7 cellular contexts compared by ENCODE assay signal in the genomic region with DNA sequence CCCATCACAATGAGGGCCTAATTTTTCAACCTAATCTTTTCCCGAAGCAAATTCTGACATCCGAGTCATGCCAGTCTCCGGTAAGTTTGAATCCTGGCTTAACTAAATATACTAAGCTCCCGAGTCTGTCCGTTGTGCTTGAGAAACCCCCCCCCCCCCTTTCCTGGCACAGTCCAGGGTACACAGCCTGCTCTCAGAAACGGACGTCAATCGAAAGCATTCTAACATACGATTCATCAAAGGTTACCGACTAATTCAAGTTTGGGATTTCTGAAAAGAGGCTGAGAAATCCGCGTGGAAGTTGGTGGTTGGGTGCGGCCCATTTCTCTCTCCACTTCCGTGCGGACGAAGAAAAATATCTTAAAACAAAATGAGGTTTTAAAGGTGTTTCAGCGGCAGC. TPM values are rescaled to one million over a fixed set of nuclear protein-coding genes. Genes with fewer than 3 reads are reported as not detected.
DNase-seq lines count a peak whose midpoint lies in the region; ATAC-seq and TF ChIP-seq lines count a peak whose summit lies in the region.
"Had no signal": no experiment of that assay in that cellular context is flagged by ENCODE, and none has a peak within 500 bp of the region (broad histone marks: within the 10 kb centered on the region; RNA-seq: fewer than 3 reads in every experiment).

No MANE protein-coding gene starts in this region.

- H3K36me3 Mint-ChIP-seq in CD8-positive, alpha-beta memory T cell = peaks cover 0 to 13% (median 0%) of the 10 kb centered on the region in 3 donors

- peak overlapping the region; percentile 94 to 99 (median 97) for H3K4me3 Mint-ChIP-seq in CD8-positive, alpha-beta memory T cell

- peaks cover 1 to 7% of the 10 kb centered on the region in 2 donors for H3K27me3 Mint-ChIP-seq in CD8-positive, alpha-beta memory T cell

- DNase-seq in CD8-positive, alpha-beta memory T cell = no peak
- DNase-seq in right lobe of liver = no peak
- DNase-seq in NCI-H2081 treated with DMSO at 0.1 percent for 48 hours (lab: John Stamatoyannopoulos, UW) = no peak

- no peak for TF ChIP-seq POLR2A in right lobe of liver (IDR thresholded peaks at IDR 0.05)

- H3K4me3 ChIP-seq in CD8-positive, alpha-beta memory T cell (ENCODE audit: low read length) = peak overlapping the region; percentile 77
- H3K4me3 ChIP-seq in WI38 (ENCODE audit: low read depth, low read length) = peak overlapping the region; percentile 71
- peak overlapping the region; percentile 78 to 91 (median 87) for H3K4me3 ChIP-seq in right lobe of liver

- H3K27ac Mint-ChIP-seq in CD8-positive, alpha-beta memory T cell = peak overlapping the region; percentile 78 to 100 (median 93)

- ATAC-seq in right lobe of liver (peak; percentile 8 to 29 (median 20)), GM19035 (IDR thresholded peaks at IDR 0.05; ENCODE audit: unreplicated experiment) (no peak), GM19397 (IDR thresholded peaks at IDR 0.05; ENCODE audit: unreplicated experiment) (no peak)

- peaks cover 30 to 37% (median 34%) of the 10 kb centered on the region in 3 donors for H3K4me1 Mint-ChIP-seq in CD8-positive, alpha-beta memory T cell

- H3K9me3 Mint-ChIP-seq in CD8-positive, alpha-beta memory T cell = no peaks in the 10 kb centered on the region

- H3K27me3 ChIP-seq in CD8-positive, alpha-beta memory T cell (ENCODE audit: insufficient read depth, low read length, poor library complexity, severe bottlenecking) = no peaks in the 10 kb centered on the region
- H3K27me3 ChIP-seq in right lobe of liver = no peaks in the 10 kb centered on the region

- peaks cover 46% of the 10 kb centered on the region for H3K4me1 ChIP-seq in CD8-positive, alpha-beta memory T cell (ENCODE audit: insufficient read depth, low read length)
- H3K4me1 ChIP-seq in right lobe of liver = peaks cover 0 to 17% (median 8%) of the 10 kb centered on the region in 4 donors

- H3K9me3 ChIP-seq in CD8-positive, alpha-beta memory T cell (ENCODE audit: low read length) = no peaks in the 10 kb centered on the region
- no peaks in the 10 kb centered on the region for H3K9me3 ChIP-seq in right lobe of liver

- H3K27ac ChIP-seq in CD8-positive, alpha-beta memory T cell (ENCODE audit: low read depth, low read length) = peak overlapping the region; percentile 55
- H3K27ac ChIP-seq in right lobe of liver = peak overlapping the region in 2 of 3 donors; percentile 30 to 39

- H3K36me3 ChIP-seq in CD8-positive, alpha-beta memory T cell (ENCODE audit: insufficient read depth, low read length) = no peaks in the 10 kb centered on the region
- H3K36me3 ChIP-seq in right lobe of liver = no peaks in the 10 kb centered on the region

- intact Hi-C loops in right lobe of liver (cut with DNase I) = loop anchor here in 1 of 2 donors (10.0 kb wide), 1 partner anchor 75 kb away; no protein-coding TSS in a partner anchor

- POLR2A ChIA-PET in CD8-positive, alpha-beta memory T cell (lab: Charles Lee) = interaction anchor here (0.6 to 2.2 kb wide), 7 partner anchors 49 to 1970 kb away, joined by 3 to 14 read pairs (median 3); a partner anchor contains a TSS

- CTCF ChIA-PET in CD8-positive, alpha-beta memory T cell (lab: Charles Lee) = interaction anchor here (0.6 to 2.2 kb wide), 4 partner anchors 50 to 475 kb away, joined by 3 to 8 read pairs (median 4); a partner anchor contains a TSS

- under 1% methylated on average over 17 of the region's 17 CpGs for WGBS in right lobe of liver (ENCODE audit: insufficient coverage, low coverage, low lambda C conversion rate, missing lambda C conversion rate)

- TF ChIP-seq CTCF in WI38 (IDR thresholded peaks at IDR 0.05; ENCODE audit: low read depth, low read length) (no peak), right lobe of liver (IDR thresholded peaks at IDR 0.05) (no peak)

RNA-seq across cellular contexts. Expression of a gene that starts 0.6 kb away (rescaled TPM):
- total RNA-seq in CD8-positive, alpha-beta memory T cell = 10 to 100 TPM; 72.7 to 80.6 TPM
- polyA plus RNA-seq in CD8-positive, alpha-beta memory T cell = 88.7 TPM
- 10 to 100 TPM; 11.6 to 21.3 (median 17.2) TPM for total RNA-seq in right lobe of liver

RNA-seq across cellular contexts. Expression of a gene that starts 17.2 kb away (rescaled TPM):
- 1 to 10 TPM; 1.5 to 1.8 TPM for total RNA-seq in CD8-positive, alpha-beta memory T cell
- polyA plus RNA-seq in CD8-positive, alpha-beta memory T cell = not detected
- total RNA-seq in right lobe of liver = 1 to 10 TPM in 4 of 6 experiments, under 1 TPM in 1, not detected in 1; 0.73 to 3.6 (median 2.6) TPM
- total RNA-seq: LHCN-M2 had no signal

RNA-seq across cellular contexts. Expression of a gene that starts 33.2 kb away (rescaled TPM):
- 1 to 10 TPM; 1.6 to 1.9 TPM for total RNA-seq in CD8-positive, alpha-beta memory T cell
- not detected for polyA plus RNA-seq in CD8-positive, alpha-beta memory T cell
- 1 to 10 TPM in 4 of 6 experiments, under 1 TPM in 1, not detected in 1; 0.42 to 7.0 (median 5.4) TPM for total RNA-seq in right lobe of liver
- total RNA-seq: LHCN-M2 had no signal

RNA-seq across cellular contexts. Expression of a gene that starts 45.7 kb away (rescaled TPM):
- under 1 TPM in 1 of 2 experiments, not detected in 1; 0.18 TPM for total RNA-seq in CD8-positive, alpha-beta memory T cell
- polyA plus RNA-seq in CD8-positive, alpha-beta memory T cell = not detected
- under 1 TPM in 2 of 6 experiments, not detected in 4; 0.20 to 0.35 TPM for total RNA-seq in right lobe of liver

RNA-seq across cellular contexts. Expression of a gene that starts 49.3 kb away (rescaled TPM):
- 10 to 100 TPM; 47.9 to 51.5 TPM for total RNA-seq in CD8-positive, alpha-beta memory T cell
- 104 TPM for polyA plus RNA-seq in CD8-positive, alpha-beta memory T cell
- total RNA-seq in right lobe of liver = 10 to 100 TPM; 24.2 to 80.7 (median 41.9) TPM

Comparison
In these comparisons a context has a peak if more than half of its experiments do, and no peak if none do; other contexts are left out.
1. ATAC-seq: peak in right lobe of liver (4 of 4); none in GM19035 (single experiment) and GM19397 (single experiment).
2. Peak in every context shown above with its lines, with median percentiles within 50 percentile points of each other: H3K4me3 ChIP-seq.